ENCODE assay signal across 1 cellular context in the genomic region with DNA sequence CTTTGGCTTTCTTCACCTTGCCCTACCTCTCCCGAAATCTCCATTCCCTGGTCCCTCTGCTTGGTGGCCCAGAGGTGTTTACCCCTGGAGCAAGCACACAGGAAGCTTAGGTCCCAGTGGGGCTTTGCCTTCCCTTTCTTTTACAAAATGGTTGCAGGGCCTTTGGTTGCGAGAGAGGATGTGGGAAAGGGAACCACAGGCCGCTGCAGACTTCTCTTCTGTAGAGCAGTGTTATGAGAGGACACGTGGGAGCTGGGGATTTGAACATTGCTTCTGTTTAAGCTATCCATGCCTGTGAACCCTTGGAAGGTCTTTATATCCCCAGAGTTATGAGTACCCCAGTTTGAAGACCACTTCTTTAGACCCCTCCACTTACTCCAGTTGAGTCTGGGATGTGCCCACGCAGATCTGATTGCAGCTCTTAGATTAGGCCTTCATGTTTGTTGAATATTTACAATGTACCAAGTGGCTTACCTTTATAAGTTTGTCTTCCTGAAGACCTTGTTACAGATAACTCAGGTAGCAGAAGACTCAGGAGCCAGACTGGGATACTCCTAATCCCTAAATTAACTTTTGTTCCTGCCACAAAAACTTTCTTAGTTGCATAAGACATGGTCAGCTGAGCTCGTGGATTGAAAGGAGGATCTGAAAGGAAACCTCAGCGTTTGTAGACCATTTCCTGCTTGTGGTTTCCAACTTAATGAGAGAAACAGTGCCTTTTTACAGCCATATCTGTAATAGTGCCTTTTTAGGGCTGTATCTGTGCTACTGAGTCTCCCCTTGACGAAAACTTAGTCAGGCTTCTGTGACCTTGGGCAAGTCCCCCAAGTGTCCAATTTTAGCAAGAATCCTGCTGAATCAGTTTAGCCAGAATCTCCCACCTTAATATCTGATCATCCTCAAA.
A peak's percentile ranks its signal among the peaks of the same experiment; 100 is the strongest.
TF ChIP-seq lines count a peak whose summit lies in the region.

No MANE protein-coding gene starts in this region.

TF ChIP-seq in GM12878, 131 proteins besides CTCF, POLR2A, EP300 and RAD21 (continued from another document and continues in another):
- TF ChIP-seq, protein P1, sequence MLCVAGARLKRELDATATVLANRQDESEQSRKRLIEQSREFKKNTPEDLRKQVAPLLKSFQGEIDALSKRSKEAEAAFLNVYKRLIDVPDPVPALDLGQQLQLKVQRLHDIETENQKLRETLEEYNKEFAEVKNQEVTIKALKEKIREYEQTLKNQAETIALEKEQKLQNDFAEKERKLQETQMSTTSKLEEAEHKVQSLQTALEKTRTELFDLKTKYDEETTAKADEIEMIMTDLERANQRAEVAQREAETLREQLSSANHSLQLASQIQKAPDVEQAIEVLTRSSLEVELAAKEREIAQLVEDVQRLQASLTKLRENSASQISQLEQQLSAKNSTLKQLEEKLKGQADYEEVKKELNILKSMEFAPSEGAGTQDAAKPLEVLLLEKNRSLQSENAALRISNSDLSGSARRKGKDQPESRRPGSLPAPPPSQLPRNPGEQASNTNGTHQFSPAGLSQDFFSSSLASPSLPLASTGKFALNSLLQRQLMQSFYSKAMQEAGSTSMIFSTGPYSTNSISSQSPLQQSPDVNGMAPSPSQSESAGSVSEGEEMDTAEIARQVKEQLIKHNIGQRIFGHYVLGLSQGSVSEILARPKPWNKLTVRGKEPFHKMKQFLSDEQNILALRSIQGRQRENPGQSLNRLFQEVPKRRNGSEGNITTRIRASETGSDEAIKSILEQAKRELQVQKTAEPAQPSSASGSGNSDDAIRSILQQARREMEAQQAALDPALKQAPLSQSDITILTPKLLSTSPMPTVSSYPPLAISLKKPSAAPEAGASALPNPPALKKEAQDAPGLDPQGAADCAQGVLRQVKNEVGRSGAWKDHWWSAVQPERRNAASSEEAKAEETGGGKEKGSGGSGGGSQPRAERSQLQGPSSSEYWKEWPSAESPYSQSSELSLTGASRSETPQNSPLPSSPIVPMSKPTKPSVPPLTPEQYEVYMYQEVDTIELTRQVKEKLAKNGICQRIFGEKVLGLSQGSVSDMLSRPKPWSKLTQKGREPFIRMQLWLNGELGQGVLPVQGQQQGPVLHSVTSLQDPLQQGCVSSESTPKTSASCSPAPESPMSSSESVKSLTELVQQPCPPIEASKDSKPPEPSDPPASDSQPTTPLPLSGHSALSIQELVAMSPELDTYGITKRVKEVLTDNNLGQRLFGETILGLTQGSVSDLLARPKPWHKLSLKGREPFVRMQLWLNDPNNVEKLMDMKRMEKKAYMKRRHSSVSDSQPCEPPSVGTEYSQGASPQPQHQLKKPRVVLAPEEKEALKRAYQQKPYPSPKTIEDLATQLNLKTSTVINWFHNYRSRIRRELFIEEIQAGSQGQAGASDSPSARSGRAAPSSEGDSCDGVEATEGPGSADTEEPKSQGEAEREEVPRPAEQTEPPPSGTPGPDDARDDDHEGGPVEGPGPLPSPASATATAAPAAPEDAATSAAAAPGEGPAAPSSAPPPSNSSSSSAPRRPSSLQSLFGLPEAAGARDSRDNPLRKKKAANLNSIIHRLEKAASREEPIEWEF (IDR thresholded peaks at IDR 0.05; ENCODE audit: insufficient replicate concordance, low read depth, low read length) = peak; percentile 47
- no peak for TF ChIP-seq ASH2L (IDR thresholded peaks at IDR 0.05; ENCODE audit: borderline replicate concordance, low read depth)
- TF ChIP-seq ZNF274 (IDR thresholded peaks at IDR 0.05; ENCODE audit: insufficient read depth, insufficient read length) = no peak
- TF ChIP-seq ETV6 (conservative IDR thresholded peaks at IDR 0.05 in 1 of 2, IDR thresholded peaks at IDR 0.05 in 1 of 2; ENCODE audit: borderline replicate concordance in 1 of 2, low read depth in 1 of 2) = peak in 1 of 2 experiments; percentile 90; a peak in 2 of 4 replicates
- TF ChIP-seq NR2C1 (IDR thresholded peaks at IDR 0.05) = no peak
- TF ChIP-seq YY1 (IDR thresholded peaks at IDR 0.05; ENCODE audit: low read depth, low read length) = peak; percentile 86
- no peak for TF ChIP-seq LARP7 (IDR thresholded peaks at IDR 0.05)
- TF ChIP-seq, protein P2, sequence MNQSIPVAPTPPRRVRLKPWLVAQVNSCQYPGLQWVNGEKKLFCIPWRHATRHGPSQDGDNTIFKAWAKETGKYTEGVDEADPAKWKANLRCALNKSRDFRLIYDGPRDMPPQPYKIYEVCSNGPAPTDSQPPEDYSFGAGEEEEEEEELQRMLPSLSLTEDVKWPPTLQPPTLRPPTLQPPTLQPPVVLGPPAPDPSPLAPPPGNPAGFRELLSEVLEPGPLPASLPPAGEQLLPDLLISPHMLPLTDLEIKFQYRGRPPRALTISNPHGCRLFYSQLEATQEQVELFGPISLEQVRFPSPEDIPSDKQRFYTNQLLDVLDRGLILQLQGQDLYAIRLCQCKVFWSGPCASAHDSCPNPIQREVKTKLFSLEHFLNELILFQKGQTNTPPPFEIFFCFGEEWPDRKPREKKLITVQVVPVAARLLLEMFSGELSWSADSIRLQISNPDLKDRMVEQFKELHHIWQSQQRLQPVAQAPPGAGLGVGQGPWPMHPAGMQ (IDR thresholded peaks at IDR 0.05; ENCODE audit: borderline replicate concordance) = no peak
- peak; percentile 96 for TF ChIP-seq DPF2 (IDR thresholded peaks at IDR 0.05)
- peak; percentile 83; the same call in 1 of the 2 replicates for TF ChIP-seq ZBED1 (IDR thresholded peaks at IDR 0.05; ENCODE audit: borderline replicate concordance)
- TF ChIP-seq, protein P3, sequence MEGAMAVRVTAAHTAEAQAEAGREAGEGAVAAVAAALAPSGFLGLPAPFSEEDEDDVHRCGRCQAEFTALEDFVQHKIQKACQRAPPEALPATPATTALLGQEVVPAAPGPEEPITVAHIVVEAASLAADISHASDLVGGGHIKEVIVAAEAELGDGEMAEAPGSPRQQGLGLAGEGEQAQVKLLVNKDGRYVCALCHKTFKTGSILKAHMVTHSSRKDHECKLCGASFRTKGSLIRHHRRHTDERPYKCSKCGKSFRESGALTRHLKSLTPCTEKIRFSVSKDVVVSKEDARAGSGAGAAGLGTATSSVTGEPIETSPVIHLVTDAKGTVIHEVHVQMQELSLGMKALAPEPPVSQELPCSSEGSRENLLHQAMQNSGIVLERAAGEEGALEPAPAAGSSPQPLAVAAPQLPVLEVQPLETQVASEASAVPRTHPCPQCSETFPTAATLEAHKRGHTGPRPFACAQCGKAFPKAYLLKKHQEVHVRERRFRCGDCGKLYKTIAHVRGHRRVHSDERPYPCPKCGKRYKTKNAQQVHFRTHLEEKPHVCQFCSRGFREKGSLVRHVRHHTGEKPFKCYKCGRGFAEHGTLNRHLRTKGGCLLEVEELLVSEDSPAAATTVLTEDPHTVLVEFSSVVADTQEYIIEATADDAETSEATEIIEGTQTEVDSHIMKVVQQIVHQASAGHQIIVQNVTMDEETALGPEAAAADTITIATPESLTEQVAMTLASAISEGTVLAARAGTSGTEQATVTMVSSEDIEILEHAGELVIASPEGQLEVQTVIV (IDR thresholded peaks at IDR 0.05; ENCODE audit: borderline replicate concordance, partially characterized antibody) = no peak
- peak; percentile 68; the same call in 1 of the 2 replicates for TF ChIP-seq RAD51 (IDR thresholded peaks at IDR 0.05)
- peak; percentile 67 to 95 for TF ChIP-seq SRF (IDR thresholded peaks at IDR 0.05; ENCODE audit: low read depth in 2 of 2, low read length in 2 of 2)
- TF ChIP-seq, protein P4, sequence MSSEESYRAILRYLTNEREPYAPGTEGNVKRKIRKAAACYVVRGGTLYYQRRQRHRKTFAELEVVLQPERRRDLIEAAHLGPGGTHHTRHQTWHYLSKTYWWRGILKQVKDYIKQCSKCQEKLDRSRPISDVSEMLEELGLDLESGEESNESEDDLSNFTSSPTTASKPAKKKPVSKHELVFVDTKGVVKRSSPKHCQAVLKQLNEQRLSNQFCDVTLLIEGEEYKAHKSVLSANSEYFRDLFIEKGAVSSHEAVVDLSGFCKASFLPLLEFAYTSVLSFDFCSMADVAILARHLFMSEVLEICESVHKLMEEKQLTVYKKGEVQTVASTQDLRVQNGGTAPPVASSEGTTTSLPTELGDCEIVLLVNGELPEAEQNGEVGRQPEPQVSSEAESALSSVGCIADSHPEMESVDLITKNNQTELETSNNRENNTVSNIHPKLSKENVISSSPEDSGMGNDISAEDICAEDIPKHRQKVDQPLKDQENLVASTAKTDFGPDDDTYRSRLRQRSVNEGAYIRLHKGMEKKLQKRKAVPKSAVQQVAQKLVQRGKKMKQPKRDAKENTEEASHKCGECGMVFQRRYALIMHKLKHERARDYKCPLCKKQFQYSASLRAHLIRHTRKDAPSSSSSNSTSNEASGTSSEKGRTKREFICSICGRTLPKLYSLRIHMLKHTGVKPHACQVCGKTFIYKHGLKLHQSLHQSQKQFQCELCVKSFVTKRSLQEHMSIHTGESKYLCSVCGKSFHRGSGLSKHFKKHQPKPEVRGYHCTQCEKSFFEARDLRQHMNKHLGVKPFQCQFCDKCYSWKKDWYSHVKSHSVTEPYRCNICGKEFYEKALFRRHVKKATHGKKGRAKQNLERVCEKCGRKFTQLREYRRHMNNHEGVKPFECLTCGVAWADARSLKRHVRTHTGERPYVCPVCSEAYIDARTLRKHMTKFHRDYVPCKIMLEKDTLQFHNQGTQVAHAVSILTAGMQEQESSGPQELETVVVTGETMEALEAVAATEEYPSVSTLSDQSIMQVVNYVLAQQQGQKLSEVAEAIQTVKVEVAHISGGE (CRISPR knock-in tag; IDR thresholded peaks at IDR 0.05) = no peak
- TF ChIP-seq TAF1 (IDR thresholded peaks at IDR 0.05; ENCODE audit: borderline replicate concordance, low read depth, low read length) = no peak
- no peak for TF ChIP-seq HDAC6 (IDR thresholded peaks at IDR 0.05; ENCODE audit: unreplicated experiment)
- no peak for TF ChIP-seq SUPT20H (IDR thresholded peaks at IDR 0.05; ENCODE audit: borderline replicate concordance, control insufficient read depth, low read depth, low read length)
- TF ChIP-seq NR2C2 (IDR thresholded peaks at IDR 0.05; ENCODE audit: borderline replicate concordance, control insufficient read depth, insufficient read length, low read depth) = no peak
- TF ChIP-seq IRF4 (IDR thresholded peaks at IDR 0.05; ENCODE audit: low read depth, low read length) = peak; percentile 79
- no peak for TF ChIP-seq CBX3 (IDR thresholded peaks at IDR 0.05; ENCODE audit: borderline replicate concordance, low read depth)
- no peak for TF ChIP-seq CBX5 (IDR thresholded peaks at IDR 0.05; ENCODE audit: low read depth)
- TF ChIP-seq, protein P5, sequence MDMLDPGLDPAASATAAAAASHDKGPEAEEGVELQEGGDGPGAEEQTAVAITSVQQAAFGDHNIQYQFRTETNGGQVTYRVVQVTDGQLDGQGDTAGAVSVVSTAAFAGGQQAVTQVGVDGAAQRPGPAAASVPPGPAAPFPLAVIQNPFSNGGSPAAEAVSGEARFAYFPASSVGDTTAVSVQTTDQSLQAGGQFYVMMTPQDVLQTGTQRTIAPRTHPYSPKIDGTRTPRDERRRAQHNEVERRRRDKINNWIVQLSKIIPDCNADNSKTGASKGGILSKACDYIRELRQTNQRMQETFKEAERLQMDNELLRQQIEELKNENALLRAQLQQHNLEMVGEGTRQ (IDR thresholded peaks at IDR 0.05; ENCODE audit: borderline replicate concordance, low read depth, low read length) = no peak; the same call in 1 of the 2 replicates
- TF ChIP-seq ZNF24 (IDR thresholded peaks at IDR 0.05) = no peak; the same call in none of the 2 replicates
- TF ChIP-seq, protein P6, sequence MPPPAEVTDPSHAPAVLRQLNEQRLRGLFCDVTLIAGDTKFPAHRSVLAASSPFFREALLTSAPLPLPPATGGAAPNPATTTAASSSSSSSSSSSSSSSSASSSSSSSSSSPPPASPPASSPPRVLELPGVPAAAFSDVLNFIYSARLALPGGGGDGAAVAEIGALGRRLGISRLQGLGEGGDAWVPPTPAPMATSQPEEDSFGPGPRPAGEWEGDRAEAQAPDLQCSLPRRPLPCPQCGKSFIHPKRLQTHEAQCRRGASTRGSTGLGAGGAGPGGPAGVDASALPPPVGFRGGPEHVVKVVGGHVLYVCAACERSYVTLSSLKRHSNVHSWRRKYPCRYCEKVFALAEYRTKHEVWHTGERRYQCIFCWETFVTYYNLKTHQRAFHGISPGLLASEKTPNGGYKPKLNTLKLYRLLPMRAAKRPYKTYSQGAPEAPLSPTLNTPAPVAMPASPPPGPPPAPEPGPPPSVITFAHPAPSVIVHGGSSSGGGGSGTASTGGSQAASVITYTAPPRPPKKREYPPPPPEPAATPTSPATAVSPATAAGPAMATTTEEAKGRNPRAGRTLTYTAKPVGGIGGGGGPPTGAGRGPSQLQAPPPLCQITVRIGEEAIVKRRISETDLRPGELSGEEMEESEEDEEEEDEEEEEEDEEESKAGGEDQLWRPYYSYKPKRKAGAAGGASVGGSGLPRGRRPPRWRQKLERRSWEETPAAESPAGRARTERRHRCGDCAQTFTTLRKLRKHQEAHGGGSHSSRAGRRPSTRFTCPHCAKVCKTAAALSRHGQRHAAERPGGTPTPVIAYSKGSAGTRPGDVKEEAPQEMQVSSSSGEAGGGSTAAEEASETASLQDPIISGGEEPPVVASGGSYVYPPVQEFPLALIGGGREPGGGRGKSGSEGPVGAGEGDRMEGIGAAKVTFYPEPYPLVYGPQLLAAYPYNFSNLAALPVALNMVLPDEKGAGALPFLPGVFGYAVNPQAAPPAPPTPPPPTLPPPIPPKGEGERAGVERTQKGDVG (CRISPR knock-in tag; IDR thresholded peaks at IDR 0.05) = no peak
- peak; percentile 76 to 80 for TF ChIP-seq BHLHE40 (IDR thresholded peaks at IDR 0.05; ENCODE audit: borderline replicate concordance in 1 of 2, low read depth in 2 of 2, low read length in 1 of 2)
- peak; percentile 85 for TF ChIP-seq NBN (IDR thresholded peaks at IDR 0.05)
- TF ChIP-seq, protein P7, sequence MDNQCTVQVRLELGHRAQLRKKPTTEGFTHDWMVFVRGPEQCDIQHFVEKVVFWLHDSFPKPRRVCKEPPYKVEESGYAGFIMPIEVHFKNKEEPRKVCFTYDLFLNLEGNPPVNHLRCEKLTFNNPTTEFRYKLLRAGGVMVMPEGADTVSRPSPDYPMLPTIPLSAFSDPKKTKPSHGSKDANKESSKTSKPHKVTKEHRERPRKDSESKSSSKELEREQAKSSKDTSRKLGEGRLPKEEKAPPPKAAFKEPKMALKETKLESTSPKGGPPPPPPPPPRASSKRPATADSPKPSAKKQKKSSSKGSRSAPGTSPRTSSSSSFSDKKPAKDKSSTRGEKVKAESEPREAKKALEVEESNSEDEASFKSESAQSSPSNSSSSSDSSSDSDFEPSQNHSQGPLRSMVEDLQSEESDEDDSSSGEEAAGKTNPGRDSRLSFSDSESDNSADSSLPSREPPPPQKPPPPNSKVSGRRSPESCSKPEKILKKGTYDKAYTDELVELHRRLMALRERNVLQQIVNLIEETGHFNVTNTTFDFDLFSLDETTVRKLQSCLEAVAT (IDR thresholded peaks at IDR 0.05) = peak; percentile 80
